In the genomic region with DNA sequence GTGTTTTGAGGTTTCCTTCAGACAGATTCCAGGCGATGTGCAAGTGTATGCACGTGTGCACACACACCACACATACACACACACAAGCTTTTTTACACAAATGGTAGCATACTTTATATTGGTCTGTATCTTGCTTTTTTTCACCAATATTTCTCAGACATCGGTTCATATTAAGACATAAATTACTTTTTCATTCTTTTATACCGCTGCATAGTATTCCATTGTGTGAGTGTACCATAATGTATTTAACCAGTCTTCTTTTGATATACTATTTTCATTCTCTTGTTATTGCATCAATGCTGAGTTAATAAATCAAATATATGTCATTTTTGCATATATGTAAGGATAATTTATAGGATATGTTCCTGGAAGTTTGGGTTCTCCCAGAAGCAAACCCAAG, we compare ENCODE assay signal across 24 cellular contexts. TPM values are rescaled to one million over a fixed set of nuclear protein-coding genes. Genes with fewer than 3 reads are reported as not detected.
"Had no signal": no experiment of that assay in that cellular context is flagged by ENCODE, and none has a peak within 500 bp of the region (broad histone marks: within the 10 kb centered on the region; RNA-seq: fewer than 3 reads in every experiment).

No MANE protein-coding gene starts in this region.

- H3K9me3 Mint-ChIP-seq: activated naive CD4-positive, alpha-beta T cell treated with anti-CD3 and anti-CD28 coated beads, Interleukin-2, amount 50 U/mL, for 72 hours; central memory CD8-positive, alpha-beta T cell; mesothelial cell of epicardium; stimulated activated naive B cell treated with anti-CD40 and anti-IgM and Interleukin-4, amounts not matched to agents 10 μg/mL and 1 μg/mL and 100 μg/mL, for 72 hours had no signal

- H3K36me3 ChIP-seq: colonic mucosa, thoracic aorta, upper lobe of left lung had no signal

- H3K4me1 ChIP-seq: colonic mucosa had no signal

- H3K4me1 Mint-ChIP-seq: mesothelial cell of epicardium had no signal

- H3K27me3 Mint-ChIP-seq: central memory CD8-positive, alpha-beta T cell had no signal

- ATAC-seq: activated naive CD4-positive, alpha-beta T cell treated with anti-CD3 and anti-CD28 coated beads, Interleukin-2, amount 50 U/mL, for 72 hours; left colon; stimulated activated naive B cell treated with anti-CD40 and anti-IgM and Interleukin-4, amounts not matched to agents 10 μg/mL and 1 μg/mL and 100 μg/mL, for 72 hours had no signal

- DNase-seq: activated CD4-positive, alpha-beta memory T cell treated with anti-CD3 and anti-CD28 coated beads, Interleukin-2, amount 10 ng/mL, durations not matched to agents 7 days and 5 days; activated CD4-positive, alpha-beta T cell treated with anti-CD3 and anti-CD28 coated beads for 4 hours; activated gamma-delta T cell treated with Interleukin-2 at 50 U/mL for 16 hours; activated T-cell treated with anti-CD3 and anti-CD28 coated beads, Interleukin-2, amount 50 U/mL, for 48 hours; colonic mucosa; erythroblast; foreskin melanocyte; glutamatergic neuron; hypothalamus; islet precursor cell; left colon; nephron progenitor cell; retina; spleen; stimulated activated CD4-positive, alpha-beta T cell treated with anti-CD3 and anti-CD28 coated beads, Interleukin-4, amount 100 ng/mL, for 4 hours; stimulated activated naive B cell treated with anti-CD40 and anti-IgM and Interleukin-4, amounts not matched to agents 10 μg/mL and 1 μg/mL and 100 μg/mL, for 72 hours; T-helper 2 cell had no signal

- H3K4me3 ChIP-seq: colonic mucosa, thoracic aorta, upper lobe of left lung had no signal

- H3K36me3 Mint-ChIP-seq: activated naive CD4-positive, alpha-beta T cell treated with anti-CD3 and anti-CD28 coated beads, Interleukin-2, amount 50 U/mL, for 72 hours; mesothelial cell of epicardium had no signal

- H3K4me3 Mint-ChIP-seq: mesothelial cell of epicardium had no signal

- H3K9me3 ChIP-seq: colonic mucosa, spleen, thoracic aorta, upper lobe of left lung had no signal

- H3K27ac ChIP-seq: colonic mucosa, spleen, thoracic aorta, upper lobe of left lung, VCaP had no signal

- H3K27ac Mint-ChIP-seq: activated naive CD4-positive, alpha-beta T cell treated with anti-CD3 and anti-CD28 coated beads, Interleukin-2, amount 50 U/mL, for 72 hours; brain; mesothelial cell of epicardium; nephron progenitor cell; stimulated activated naive B cell treated with anti-CD40 and anti-IgM and Interleukin-4, amounts not matched to agents 10 μg/mL and 1 μg/mL and 100 μg/mL, for 72 hours had no signal

RNA-seq across cellular contexts. Expression of a gene that starts 22.4 kb away (rescaled TPM):
- total RNA-seq: mesothelial cell of epicardium had no signal
